8 cellular contexts compared by ENCODE assay signal in genomic region chr9:129270903-129271431, GRCh38.
DNase-seq lines count a peak whose midpoint lies in the region; ATAC-seq and TF ChIP-seq lines count a peak whose summit lies in the region.

No MANE protein-coding gene starts in this region.

- H3K4me3 ChIP-seq in BLaER1 = peak overlapping the region; percentile 34
- no peak overlapping the region for H3K4me3 ChIP-seq in adrenal gland

- peaks cover 65% of the 10 kb centered on the region for H3K4me1 ChIP-seq in BLaER1
- peaks cover 0 to 6% of the 10 kb centered on the region in 2 donors for H3K4me1 ChIP-seq in adrenal gland (replicated peaks in 1 of 2)
- peaks cover 6% of the 10 kb centered on the region for H3K4me1 ChIP-seq in foreskin keratinocyte

- DNase-seq in HS-27A (ENCODE audit: low read depth) = peak; percentile 22
- DNase-seq in MCF 10A (ENCODE audit: unreplicated experiment) = no peak
- peak; percentile 89 for DNase-seq in stromal cell of bone marrow (ENCODE audit: low read depth)
- DNase-seq in islet precursor cell = no peak
- no peak for DNase-seq in adrenal gland
- DNase-seq in foreskin keratinocyte = no peak

- no peaks in the 10 kb centered on the region for H3K27me3 Mint-ChIP-seq in MCF 10A (ENCODE audit: insufficient read depth, unreplicated experiment)

- no peak overlapping the region for H3K4me3 Mint-ChIP-seq in MCF 10A (ENCODE audit: unreplicated experiment)

- peak overlapping the region; percentile 53 for H3K9ac ChIP-seq in BLaER1

- H3K4me1 Mint-ChIP-seq in MCF 10A (ENCODE audit: insufficient read depth, unreplicated experiment) = peaks cover 24% of the 10 kb centered on the region

- peak overlapping the region; percentile 93 for H3K4me2 ChIP-seq in BLaER1

- intact Hi-C loops in MCF 10A (cut with micrococcal nuclease) = no loop called here
- intact Hi-C loops in adrenal gland (cut with DNase I) = no loop called here

- POLR2A ChIA-PET in MCF 10A (lab: Yijun Ruan, JAX) = no interaction called here

- no peak for TF ChIP-seq POLR2A in adrenal gland (IDR thresholded peaks at IDR 0.05)

- no peaks in the 10 kb centered on the region for H3K9me3 Mint-ChIP-seq in MCF 10A (ENCODE audit: unreplicated experiment)

- H3K27ac ChIP-seq in BLaER1 (no peak overlapping the region; the same call in 1 of the 2 replicates), adrenal gland (no peak overlapping the region), foreskin keratinocyte (no peak overlapping the region)

- CTCF ChIA-PET in MCF 10A (lab: Yijun Ruan, JAX) = no interaction called here

- peak; percentile 63 for ATAC-seq in GM19395 (IDR thresholded peaks at IDR 0.05; ENCODE audit: unreplicated experiment)
- ATAC-seq in foreskin keratinocyte = no peak

- no peaks in the 10 kb centered on the region for H3K36me3 ChIP-seq in BLaER1
- H3K36me3 ChIP-seq in adrenal gland (replicated peaks in 1 of 2) = no peaks in the 10 kb centered on the region

- H4K20me1 ChIP-seq in BLaER1 = no peaks in the 10 kb centered on the region; the same call in 1 of the 2 replicates

- H3K36me3 Mint-ChIP-seq in MCF 10A (ENCODE audit: insufficient read depth, unreplicated experiment) = no peaks in the 10 kb centered on the region

- BruUV-seq in MCF 10A (replicated peaks; lab: Mats Ljungman, UMichigan) = no TSS peak

- TF ChIP-seq CTCF in MCF 10A (IDR thresholded peaks at IDR 0.05; ENCODE audit: unreplicated experiment) = no peak
- no peak for TF ChIP-seq CTCF in adrenal gland (IDR thresholded peaks at IDR 0.05)
- no peak for TF ChIP-seq CTCF in foreskin keratinocyte (conservative IDR thresholded peaks at IDR 0.05)

- WGBS in adrenal gland, 4 donors = 63 to 75% (median 69%) methylated on average over 8 to 11 of the region's 11 CpGs

- H3K27me3 ChIP-seq in BLaER1 (no peaks in the 10 kb centered on the region), adrenal gland (no peaks in the 10 kb centered on the region), foreskin keratinocyte (no peaks in the 10 kb centered on the region)

- H3K9me3 ChIP-seq in BLaER1 (no peaks in the 10 kb centered on the region; the same call in 1 of the 2 replicates), adrenal gland (replicated peaks in 1 of 3) (no peaks in the 10 kb centered on the region)

- peak overlapping the region; percentile 25 for H3K27ac Mint-ChIP-seq in MCF 10A (ENCODE audit: low read depth, unreplicated experiment)

Comparison
In these comparisons a context has a peak if more than half of its experiments do, and no peak if none do; other contexts are left out.
1. DNase-seq: peak in HS-27A (single experiment) and stromal cell of bone marrow (single experiment); none in MCF 10A (single experiment), islet precursor cell (single experiment), adrenal gland (0 of 7) and foreskin keratinocyte (0 of 2).